Comparison of ENCODE assay signal across 13 cellular contexts in genomic region chr16:28167221-28167620, GRCh38. TPM values are rescaled to one million over a fixed set of nuclear protein-coding genes. Genes with fewer than 3 reads are reported as not detected.
DNase-seq lines count a peak whose midpoint lies in the region; ATAC-seq and TF ChIP-seq lines count a peak whose summit lies in the region.
"Had no signal": no experiment of that assay in that cellular context is flagged by ENCODE, and none has a peak within 500 bp of the region (broad histone marks: within the 10 kb centered on the region; RNA-seq: fewer than 3 reads in every experiment).

No MANE protein-coding gene starts in this region.

- CTCF ChIA-PET in RWPE1 (lab: Yijun Ruan, JAX) = interaction anchor here (0.6 to 1.0 kb wide), 3 partner anchors 9 to 24 kb away, joined by 3 to 4 read pairs (median 3); no protein-coding TSS in a partner anchor

- no peak for ATAC-seq in activated T-cell treated with anti-CD3 and anti-CD28 coated beads, Interleukin-2, amount 50 U/mL, for 72 hours (replicated peaks in 1 of 2)
- no peak for ATAC-seq in effector memory CD8-positive, alpha-beta T cell (replicated peaks)

- H3K27me3 ChIP-seq in smooth muscle cell (ENCODE audit: low read depth) = no peaks in the 10 kb centered on the region

- TF ChIP-seq CTCF in RWPE1 (conservative IDR thresholded peaks at IDR 0.05; ENCODE audit: low read depth) = no peak
- no peak for TF ChIP-seq CTCF in smooth muscle cell (IDR thresholded peaks at IDR 0.05; ENCODE audit: borderline replicate concordance, insufficient read depth, poor library complexity, severe bottlenecking)

- POLR2A ChIA-PET in RWPE1 (lab: Yijun Ruan, JAX; ENCODE audit: low non-redundant PET) = no interaction called here

- DNase-seq in activated T-cell treated with anti-CD3 and anti-CD28 coated beads, Interleukin-2, amount 50 U/mL, for 72 hours = no peak
- no peak for DNase-seq in activated T-cell treated with anti-CD3 and anti-CD28 coated beads, Interleukin-2, amount 50 U/mL, for 48 hours
- DNase-seq in RWPE1 (ENCODE audit: low spot score) = peak; percentile 16
- no peak for DNase-seq in effector memory CD8-positive, alpha-beta T cell
- DNase-seq in smooth muscle cell (lab: John Stamatoyannopoulos, UW; ENCODE audit: unreplicated experiment) = no peak
- no peak for DNase-seq in AML-193 (lab: John Stamatoyannopoulos, UW)
- no peak for DNase-seq in 8988T
- no peak for DNase-seq in activated effector memory CD4-positive, alpha-beta T cell treated with anti-CD3 and anti-CD28 coated beads, Interleukin-2, amount 50 U/mL, for 16 hours
- DNase-seq: effector CD4-positive, alpha-beta T cell; KBM-7; NCI-H1417; NCI-H446; nucleus accumbens had no signal

- H3K4me2 ChIP-seq in smooth muscle cell = no peak overlapping the region

- no peak overlapping the region for H3K4me3 ChIP-seq in smooth muscle cell

- H3F3A ChIP-seq in smooth muscle cell (ENCODE audit: low read depth) = peaks cover 11% of the 10 kb centered on the region

- H3K4me1 ChIP-seq in smooth muscle cell (ENCODE audit: low read depth) = no peaks in the 10 kb centered on the region

- no peak overlapping the region for H3K9ac ChIP-seq in smooth muscle cell (ENCODE audit: low read depth)

- peaks cover 23% of the 10 kb centered on the region for H3K79me2 ChIP-seq in smooth muscle cell (ENCODE audit: low read depth)

- H3K9me3 Mint-ChIP-seq in activated T-cell treated with anti-CD3 and anti-CD28 coated beads, Interleukin-2, amount 50 U/mL, for 72 hours = no peaks in the 10 kb centered on the region
- H3K9me3 Mint-ChIP-seq in effector memory CD8-positive, alpha-beta T cell = no peaks in the 10 kb centered on the region

- peaks cover 72% of the 10 kb centered on the region for H4K20me1 ChIP-seq in smooth muscle cell (ENCODE audit: low read depth)

- no peaks in the 10 kb centered on the region for H3K27me3 Mint-ChIP-seq in activated T-cell treated with anti-CD3 and anti-CD28 coated beads, Interleukin-2, amount 50 U/mL, for 72 hours (ENCODE audit: low read depth)
- H3K27me3 Mint-ChIP-seq in effector memory CD8-positive, alpha-beta T cell = no peaks in the 10 kb centered on the region

- peaks cover 13% of the 10 kb centered on the region for H3K36me3 ChIP-seq in smooth muscle cell (ENCODE audit: low read depth)

- H3K4me3 Mint-ChIP-seq in activated T-cell treated with anti-CD3 and anti-CD28 coated beads, Interleukin-2, amount 50 U/mL, for 72 hours = peak overlapping the region; percentile 45 to 58
- H3K4me3 Mint-ChIP-seq in effector memory CD8-positive, alpha-beta T cell = peak overlapping the region in 1 of 2 donors; percentile 16

- WGBS in smooth muscle cell (ENCODE audit: low lambda C conversion rate) = 83% methylated on average over 7 of the region's 7 CpGs

- H3K36me3 Mint-ChIP-seq in activated T-cell treated with anti-CD3 and anti-CD28 coated beads, Interleukin-2, amount 50 U/mL, for 72 hours (ENCODE audit: insufficient read depth in 2 of 2) = peaks cover 17 to 32% of the 10 kb centered on the region in 2 donors
- peaks cover 65% of the 10 kb centered on the region for H3K36me3 Mint-ChIP-seq in effector memory CD8-positive, alpha-beta T cell (ENCODE audit: insufficient read depth)

- peaks cover 80% of the 10 kb centered on the region for H3K4me1 Mint-ChIP-seq in activated T-cell treated with anti-CD3 and anti-CD28 coated beads, Interleukin-2, amount 50 U/mL, for 72 hours (ENCODE audit: low read depth)
- H3K4me1 Mint-ChIP-seq in effector memory CD8-positive, alpha-beta T cell (ENCODE audit: low read depth in 2 of 2) = peaks cover 45 to 57% of the 10 kb centered on the region in 2 donors

- no peak overlapping the region for H2AFZ ChIP-seq in smooth muscle cell (ENCODE audit: low read depth)

- H3K27ac Mint-ChIP-seq in activated T-cell treated with anti-CD3 and anti-CD28 coated beads, Interleukin-2, amount 50 U/mL, for 72 hours = peak overlapping the region; percentile 66
- peak overlapping the region; percentile 64 to 81 for H3K27ac Mint-ChIP-seq in effector memory CD8-positive, alpha-beta T cell

- H3K9me3 ChIP-seq in smooth muscle cell (replicated peaks; ENCODE audit: low read depth) = no peaks in the 10 kb centered on the region

- peak overlapping the region; percentile 42 for H3K27ac ChIP-seq in RWPE1
- H3K27ac ChIP-seq in smooth muscle cell (ENCODE audit: low read depth) = peak overlapping the region; percentile 61

RNA-seq across cellular contexts. Expression of gene XPO6, which starts 44.5 kb away (rescaled TPM):
- total RNA-seq in activated T-cell treated with anti-CD3 and anti-CD28 coated beads, Interleukin-2, amount 50 U/mL, for 72 hours = 100 to 1,000 TPM; 276 to 279 TPM
- total RNA-seq in smooth muscle cell = 49.8 and 82.1 TPM in 2 replicates
- polyA plus RNA-seq in smooth muscle cell = 39.2 and 42.1 TPM in 2 replicates
